In the genomic region with DNA sequence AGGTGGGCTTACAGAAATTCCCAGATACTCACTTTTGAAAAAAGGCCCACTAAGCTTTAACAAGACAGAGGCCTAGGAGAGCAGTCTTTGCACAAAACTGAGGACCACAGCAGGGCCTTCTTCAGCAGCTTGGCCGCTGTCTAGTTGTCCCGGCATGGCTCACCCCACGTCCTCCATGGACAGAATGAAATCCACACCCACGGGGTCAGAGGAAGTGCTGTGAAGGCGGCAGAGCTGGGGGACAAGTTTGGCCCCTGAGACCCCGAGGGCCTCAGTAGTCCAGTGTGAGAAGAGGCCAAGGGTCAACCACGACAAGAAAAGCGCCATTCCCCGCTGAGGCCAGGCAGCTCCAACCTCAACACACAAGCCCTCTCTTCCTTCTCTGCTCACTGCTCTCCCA, we compare ENCODE assay signal across 18 cellular contexts.
"Had no signal": no experiment of that assay in that cellular context is flagged by ENCODE, and none has a peak within 500 bp of the region (broad histone marks: within the 10 kb centered on the region; RNA-seq: fewer than 3 reads in every experiment).

No MANE protein-coding gene starts in this region.

- H3K9me3 ChIP-seq: breast epithelium, esophagus muscularis mucosa, neutrophil, SK-N-SH had no signal

- H3K4me1 Mint-ChIP-seq: activated CD4-positive, alpha-beta memory T cell treated with anti-CD3 and anti-CD28 coated beads, Interleukin-2, amount 10 ng/mL, durations not matched to agents 7 days and 5 days; activated naive CD4-positive, alpha-beta T cell treated with anti-CD3 and anti-CD28 coated beads, Interleukin-2, amount 10 ng/mL, durations not matched to agents 7 days and 5 days; activated naive CD8-positive, alpha-beta T cell treated with anti-CD3 and anti-CD28 coated beads, Interleukin-2, amount 50 U/mL, for 24 hours had no signal

- H3K27ac ChIP-seq: breast epithelium, esophagus muscularis mucosa, neutrophil, parathyroid adenoma had no signal

- H3K9ac ChIP-seq: parathyroid adenoma, SK-N-SH had no signal

- DNase-seq: activated B cell treated with CpG ODN at 0.5 μM for 24 hours; activated CD4-positive, alpha-beta memory T cell treated with anti-CD3 and anti-CD28 coated beads, Interleukin-2, amount 10 ng/mL, durations not matched to agents 7 days and 5 days; activated CD4-positive, alpha-beta T cell treated with anti-CD3 and anti-CD28 coated beads for 4 hours; activated effector memory CD4-positive, alpha-beta T cell treated with Interleukin-2 at 50 U/mL for 16 hours; activated naive CD4-positive, alpha-beta T cell treated with anti-CD3 and anti-CD28 coated beads, Interleukin-2, amount 10 ng/mL, durations not matched to agents 7 days and 5 days; activated naive CD8-positive, alpha-beta T cell treated with anti-CD3 and anti-CD28 coated beads, Interleukin-2, amount 50 U/mL, for 24 hours; activated T-cell treated with anti-CD3 and anti-CD28 coated beads, Interleukin-2, amount 50 U/mL, for 24 hours; anterior cingulate cortex; cerebellar nuclear complex; effector CD8-positive, alpha-beta T cell; left colon; SK-N-SH; stimulated activated naive B cell treated with anti-CD40 and anti-IgM and Interleukin-4, amounts not matched to agents 10 μg/mL and 1 μg/mL and 100 μg/mL, for 72 hours had no signal

- H3K27me3 ChIP-seq: breast epithelium, esophagus muscularis mucosa, neutrophil had no signal

- H3K27me3 Mint-ChIP-seq: activated naive CD8-positive, alpha-beta T cell treated with anti-CD3 and anti-CD28 coated beads, Interleukin-2, amount 50 U/mL, for 24 hours; dendritic cell treated with granulocyte-macrophage colony-stimulating factor and Interleukin-4, amounts not matched to agents 40 ng/mL and 50 ng/mL, for 4 days had no signal

- H3K9me3 Mint-ChIP-seq: activated CD4-positive, alpha-beta memory T cell treated with anti-CD3 and anti-CD28 coated beads, Interleukin-2, amount 10 ng/mL, durations not matched to agents 7 days and 5 days; activated naive CD4-positive, alpha-beta T cell treated with anti-CD3 and anti-CD28 coated beads, Interleukin-2, amount 10 ng/mL, durations not matched to agents 7 days and 5 days; activated naive CD8-positive, alpha-beta T cell treated with anti-CD3 and anti-CD28 coated beads, Interleukin-2, amount 50 U/mL, for 24 hours; dendritic cell treated with granulocyte-macrophage colony-stimulating factor and Interleukin-4, amounts not matched to agents 40 ng/mL and 50 ng/mL, for 4 days had no signal

- H3K4me2 ChIP-seq: SK-N-SH had no signal

- H3K36me3 Mint-ChIP-seq: activated naive CD4-positive, alpha-beta T cell treated with anti-CD3 and anti-CD28 coated beads, Interleukin-2, amount 10 ng/mL, durations not matched to agents 7 days and 5 days had no signal

- H3K4me3 ChIP-seq: breast epithelium, esophagus muscularis mucosa had no signal

- H3K27ac Mint-ChIP-seq: activated B cell treated with CpG ODN at 0.5 μM for 24 hours; activated CD4-positive, alpha-beta memory T cell treated with anti-CD3 and anti-CD28 coated beads, Interleukin-2, amount 10 ng/mL, durations not matched to agents 7 days and 5 days; activated naive CD4-positive, alpha-beta T cell treated with anti-CD3 and anti-CD28 coated beads, Interleukin-2, amount 10 ng/mL, durations not matched to agents 7 days and 5 days; activated naive CD8-positive, alpha-beta T cell treated with anti-CD3 and anti-CD28 coated beads, Interleukin-2, amount 50 U/mL, for 24 hours; activated T-cell treated with anti-CD3 and anti-CD28 coated beads, Interleukin-2, amount 50 U/mL, for 24 hours; dendritic cell treated with granulocyte-macrophage colony-stimulating factor and Interleukin-4, amounts not matched to agents 40 ng/mL and 50 ng/mL, for 4 days; stimulated activated naive B cell treated with anti-CD40 and anti-IgM and Interleukin-4, amounts not matched to agents 10 μg/mL and 1 μg/mL and 100 μg/mL, for 72 hours had no signal

- H2AFZ ChIP-seq: parathyroid adenoma had no signal

- H3K4me3 Mint-ChIP-seq: activated B cell treated with CpG ODN at 0.5 μM for 24 hours; activated CD4-positive, alpha-beta memory T cell treated with anti-CD3 and anti-CD28 coated beads, Interleukin-2, amount 10 ng/mL, durations not matched to agents 7 days and 5 days; activated naive CD4-positive, alpha-beta T cell treated with anti-CD3 and anti-CD28 coated beads, Interleukin-2, amount 10 ng/mL, durations not matched to agents 7 days and 5 days; activated naive CD8-positive, alpha-beta T cell treated with anti-CD3 and anti-CD28 coated beads, Interleukin-2, amount 50 U/mL, for 24 hours; activated T-cell treated with anti-CD3 and anti-CD28 coated beads, Interleukin-2, amount 50 U/mL, for 24 hours; dendritic cell treated with granulocyte-macrophage colony-stimulating factor and Interleukin-4, amounts not matched to agents 40 ng/mL and 50 ng/mL, for 4 days; stimulated activated naive B cell treated with anti-CD40 and anti-IgM and Interleukin-4, amounts not matched to agents 10 μg/mL and 1 μg/mL and 100 μg/mL, for 72 hours had no signal

- H3K36me3 ChIP-seq: breast epithelium had no signal

- ATAC-seq: activated naive CD8-positive, alpha-beta T cell treated with anti-CD3 and anti-CD28 coated beads, Interleukin-2, amount 50 U/mL, for 24 hours; stimulated activated naive B cell treated with anti-CD40 and anti-IgM and Interleukin-4, amounts not matched to agents 10 μg/mL and 1 μg/mL and 100 μg/mL, for 72 hours had no signal

- H3K9me2 ChIP-seq: SK-N-SH had no signal
